11 cellular contexts compared by ENCODE assay signal in genomic region chr13:51107996-51108395, GRCh38. TPM values are rescaled to one million over a fixed set of nuclear protein-coding genes. Genes with fewer than 3 reads are reported as not detected.
"Had no signal": no experiment of that assay in that cellular context is flagged by ENCODE, and none has a peak within 500 bp of the region (broad histone marks: within the 10 kb centered on the region; RNA-seq: fewer than 3 reads in every experiment).

No MANE protein-coding gene starts in this region.

- DNase-seq: H9, HCEC 1CT, HFFc6, KBM-7 had no signal

- H3K27ac ChIP-seq: KMS-11 had no signal

- ATAC-seq: GM23338 had no signal

- H3K4me2 ChIP-seq: GM23338, KMS-11 had no signal

- H3K4me3 Mint-ChIP-seq: GM23338, H9, HFFc6, IgD-negative memory B cell had no signal

- H3K9me3 Mint-ChIP-seq: GM23338, H9, HFFc6, IgD-negative memory B cell had no signal

- H3K4me3 ChIP-seq: GM23338 had no signal

- FAIRE-seq: H1, H54, HTR-8/SVneo had no signal

- H3K27ac Mint-ChIP-seq: GM23338, H9, HFFc6, IgD-negative memory B cell had no signal

- H3K9ac ChIP-seq: KMS-11 had no signal

- H3K36me3 Mint-ChIP-seq: IgD-negative memory B cell had no signal

- H2AFZ ChIP-seq: GM23338 had no signal

- H3K4me1 Mint-ChIP-seq: GM23338, IgD-negative memory B cell had no signal

RNA-seq across cellular contexts. Expression of gene C13orf42, which starts 3.1 kb away (rescaled TPM):
- total RNA-seq: HFFc6, HT-29 had no signal
- polyA plus RNA-seq: IgD-negative memory B cell had no signal
